Comparison of ENCODE assay signal across 15 cellular contexts in genomic region chr5:95391965-95392364, GRCh38. TPM values are rescaled to one million over a fixed set of nuclear protein-coding genes. Genes with fewer than 3 reads are reported as not detected.
"Had no signal": no experiment of that assay in that cellular context is flagged by ENCODE, and none has a peak within 500 bp of the region (broad histone marks: within the 10 kb centered on the region; RNA-seq: fewer than 3 reads in every experiment).

No MANE protein-coding gene starts in this region.

RNA-seq across cellular contexts. Expression of gene FAM81B, which starts 0.8 kb away (rescaled TPM):
- total RNA-seq: activated B cell treated with CpG ODN at 0.5 μM for 24 hours; activated CD4-positive, alpha-beta memory T cell treated with anti-CD3 and anti-CD28 coated beads for 36 hours; activated CD4-positive, alpha-beta T cell treated with anti-CD3 and anti-CD28 coated beads, Interleukin-2, amount 10 ng/mL, durations not matched to agents 24 days and 14 days; activated CD8-positive, alpha-beta memory T cell treated with anti-CD3 and anti-CD28 coated beads for 36 hours; activated CD8-positive, alpha-beta T cell treated with anti-CD3 and anti-CD28 coated beads for 36 hours; activated naive CD4-positive, alpha-beta T cell treated with anti-CD3 and anti-CD28 coated beads for 36 hours; activated naive CD4-positive, alpha-beta T cell treated with anti-CD3 and anti-CD28 coated beads, Interleukin-2, amount 50 U/mL, for 72 hours; activated naive CD8-positive, alpha-beta T cell treated with anti-CD3 and anti-CD28 coated beads for 36 hours; activated T-cell treated with anti-CD3 and anti-CD28 coated beads, Interleukin-2, amount 50 U/mL, for 4 hours; activated T-cell treated with anti-CD3 and anti-CD28 coated beads, Interleukin-2, amount 50 U/mL, for 72 hours; activated T-helper 1 cell treated with anti-CD3 and anti-CD28 coated beads, Interleukin-12 subunit alpha, Interleukin-12 subunit beta, Interleukin-2, Interleukin-4 antibody, amounts not matched to agents 30 ng/mL and 10 ng/mL and 1 ng/mL, durations not matched to agents 14 hours and 24 hours and 36 hours; activated T-helper 17 cell treated with anti-CD3 and anti-CD28 coated beads, Interleukin-2, amount 50 U/mL, for 72 hours; aorta; bronchial epithelial cell; cardiac muscle cell had no signal
- polyA plus RNA-seq: aorta, cardiac muscle cell had no signal
